ENCODE assay signal across 1 cellular context in genomic region chr11:47943721-47944554, GRCh38.
A peak's percentile ranks its signal among the peaks of the same experiment; 100 is the strongest.
TF ChIP-seq lines count a peak whose summit lies in the region.

No MANE protein-coding gene starts in this region.

TF ChIP-seq in K562, 482 proteins besides CTCF, POLR2A, EP300 and RAD21 (continued from another document and continues in another):
- TF ChIP-seq, protein P1, sequence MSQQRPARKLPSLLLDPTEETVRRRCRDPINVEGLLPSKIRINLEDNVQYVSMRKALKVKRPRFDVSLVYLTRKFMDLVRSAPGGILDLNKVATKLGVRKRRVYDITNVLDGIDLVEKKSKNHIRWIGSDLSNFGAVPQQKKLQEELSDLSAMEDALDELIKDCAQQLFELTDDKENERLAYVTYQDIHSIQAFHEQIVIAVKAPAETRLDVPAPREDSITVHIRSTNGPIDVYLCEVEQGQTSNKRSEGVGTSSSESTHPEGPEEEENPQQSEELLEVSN (IDR thresholded peaks at IDR 0.05; ENCODE audit: borderline replicate concordance in 1 of 2, extremely low read depth in 1 of 2, insufficient read depth in 1 of 2, insufficient read length in 1 of 2, low read depth in 1 of 2, low read length in 1 of 2, poor library complexity in 1 of 2, severe bottlenecking in 1 of 2): peak; percentile 12 to 52
- TF ChIP-seq HMG20A (CRISPR knock-in tag; conservative IDR thresholded peaks at IDR 0.05): no peak
- no peak for TF ChIP-seq TAL1 (IDR thresholded peaks at IDR 0.05)
- TF ChIP-seq ATF1 (CRISPR knock-in tag; IDR thresholded peaks at IDR 0.05): no peak
- peak; percentile 31; the same call in 1 of the 2 replicates for TF ChIP-seq ATF1 (tag; IDR thresholded peaks at IDR 0.05)
- TF ChIP-seq SIX5 (IDR thresholded peaks at IDR 0.05; ENCODE audit: borderline replicate concordance in 1 of 2, insufficient read depth in 1 of 2, low read depth in 1 of 2, low read length in 2 of 2): no peak
- peak; percentile 59 for TF ChIP-seq L3MBTL2 (IDR thresholded peaks at IDR 0.05)
- TF ChIP-seq FOXJ2 (tag; IDR thresholded peaks at IDR 0.05): no peak
- TF ChIP-seq, protein P2, sequence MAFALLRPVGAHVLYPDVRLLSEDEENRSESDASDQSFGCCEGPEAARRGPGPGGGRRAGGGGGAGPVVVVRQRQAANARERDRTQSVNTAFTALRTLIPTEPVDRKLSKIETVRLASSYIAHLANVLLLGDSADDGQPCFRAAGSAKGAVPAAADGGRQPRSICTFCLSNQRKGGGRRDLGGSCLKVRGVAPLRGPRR (CRISPR knock-in tag; IDR thresholded peaks at IDR 0.05): no peak
- no peak for TF ChIP-seq ZKSCAN8 (CRISPR knock-in tag; IDR thresholded peaks at IDR 0.05)
- no peak for TF ChIP-seq ASH1L (IDR thresholded peaks at IDR 0.05; ENCODE audit: borderline replicate concordance, low read depth, partially characterized antibody)
- peak; percentile 60 for TF ChIP-seq ARID1B (IDR thresholded peaks at IDR 0.05)
- TF ChIP-seq FOXA1 (IDR thresholded peaks at IDR 0.05; ENCODE audit: borderline replicate concordance): no peak
- TF ChIP-seq ZNF347 (CRISPR knock-in tag; IDR thresholded peaks at IDR 0.05; ENCODE audit: low read depth): no peak
- TF ChIP-seq, protein P3, sequence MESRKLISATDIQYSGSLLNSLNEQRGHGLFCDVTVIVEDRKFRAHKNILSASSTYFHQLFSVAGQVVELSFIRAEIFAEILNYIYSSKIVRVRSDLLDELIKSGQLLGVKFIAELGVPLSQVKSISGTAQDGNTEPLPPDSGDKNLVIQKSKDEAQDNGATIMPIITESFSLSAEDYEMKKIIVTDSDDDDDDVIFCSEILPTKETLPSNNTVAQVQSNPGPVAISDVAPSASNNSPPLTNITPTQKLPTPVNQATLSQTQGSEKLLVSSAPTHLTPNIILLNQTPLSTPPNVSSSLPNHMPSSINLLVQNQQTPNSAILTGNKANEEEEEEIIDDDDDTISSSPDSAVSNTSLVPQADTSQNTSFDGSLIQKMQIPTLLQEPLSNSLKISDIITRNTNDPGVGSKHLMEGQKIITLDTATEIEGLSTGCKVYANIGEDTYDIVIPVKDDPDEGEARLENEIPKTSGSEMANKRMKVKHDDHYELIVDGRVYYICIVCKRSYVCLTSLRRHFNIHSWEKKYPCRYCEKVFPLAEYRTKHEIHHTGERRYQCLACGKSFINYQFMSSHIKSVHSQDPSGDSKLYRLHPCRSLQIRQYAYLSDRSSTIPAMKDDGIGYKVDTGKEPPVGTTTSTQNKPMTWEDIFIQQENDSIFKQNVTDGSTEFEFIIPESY (CRISPR knock-in tag; IDR thresholded peaks at IDR 0.05): no peak
- no peak for TF ChIP-seq U2AF1 (optimal IDR thresholded peaks at IDR 0.05; ENCODE audit: low read depth, low read length)
- no peak for TF ChIP-seq ZNF717 (CRISPR knock-in tag; IDR thresholded peaks at IDR 0.05)
- TF ChIP-seq MYC (IDR thresholded peaks at IDR 0.05; ENCODE audit: low read depth, low read length): peak; percentile 88
- peak; percentile 73; the same call in 1 of the 2 replicates for TF ChIP-seq MYC (CRISPR knock-in tag; IDR thresholded peaks at IDR 0.05; ENCODE audit: borderline replicate concordance, low read depth)
- TF ChIP-seq RFX7 (CRISPR knock-in tag; IDR thresholded peaks at IDR 0.05): no peak
- TF ChIP-seq NRF1 (conservative IDR thresholded peaks at IDR 0.05 in 1 of 2, IDR thresholded peaks at IDR 0.05 in 1 of 2): peak; percentile 68 to 71
- TF ChIP-seq, protein P4, sequence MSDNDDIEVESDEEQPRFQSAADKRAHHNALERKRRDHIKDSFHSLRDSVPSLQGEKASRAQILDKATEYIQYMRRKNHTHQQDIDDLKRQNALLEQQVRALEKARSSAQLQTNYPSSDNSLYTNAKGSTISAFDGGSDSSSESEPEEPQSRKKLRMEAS (CRISPR knock-in tag; IDR thresholded peaks at IDR 0.05): peak; percentile 34; the same call in 1 of the 2 replicates
- peak; percentile 59; the same call in 1 of the 2 replicates for TF ChIP-seq CTBP1 (IDR thresholded peaks at IDR 0.05; ENCODE audit: borderline replicate concordance)
- TF ChIP-seq HNRNPLL (IDR thresholded peaks at IDR 0.05; ENCODE audit: low read depth, low read length, poor library complexity, severe bottlenecking): peak; percentile 32
- peak; percentile 21; the same call in 1 of the 2 replicates for TF ChIP-seq NCOR1 (IDR thresholded peaks at IDR 0.05)
- TF ChIP-seq, protein P5, sequence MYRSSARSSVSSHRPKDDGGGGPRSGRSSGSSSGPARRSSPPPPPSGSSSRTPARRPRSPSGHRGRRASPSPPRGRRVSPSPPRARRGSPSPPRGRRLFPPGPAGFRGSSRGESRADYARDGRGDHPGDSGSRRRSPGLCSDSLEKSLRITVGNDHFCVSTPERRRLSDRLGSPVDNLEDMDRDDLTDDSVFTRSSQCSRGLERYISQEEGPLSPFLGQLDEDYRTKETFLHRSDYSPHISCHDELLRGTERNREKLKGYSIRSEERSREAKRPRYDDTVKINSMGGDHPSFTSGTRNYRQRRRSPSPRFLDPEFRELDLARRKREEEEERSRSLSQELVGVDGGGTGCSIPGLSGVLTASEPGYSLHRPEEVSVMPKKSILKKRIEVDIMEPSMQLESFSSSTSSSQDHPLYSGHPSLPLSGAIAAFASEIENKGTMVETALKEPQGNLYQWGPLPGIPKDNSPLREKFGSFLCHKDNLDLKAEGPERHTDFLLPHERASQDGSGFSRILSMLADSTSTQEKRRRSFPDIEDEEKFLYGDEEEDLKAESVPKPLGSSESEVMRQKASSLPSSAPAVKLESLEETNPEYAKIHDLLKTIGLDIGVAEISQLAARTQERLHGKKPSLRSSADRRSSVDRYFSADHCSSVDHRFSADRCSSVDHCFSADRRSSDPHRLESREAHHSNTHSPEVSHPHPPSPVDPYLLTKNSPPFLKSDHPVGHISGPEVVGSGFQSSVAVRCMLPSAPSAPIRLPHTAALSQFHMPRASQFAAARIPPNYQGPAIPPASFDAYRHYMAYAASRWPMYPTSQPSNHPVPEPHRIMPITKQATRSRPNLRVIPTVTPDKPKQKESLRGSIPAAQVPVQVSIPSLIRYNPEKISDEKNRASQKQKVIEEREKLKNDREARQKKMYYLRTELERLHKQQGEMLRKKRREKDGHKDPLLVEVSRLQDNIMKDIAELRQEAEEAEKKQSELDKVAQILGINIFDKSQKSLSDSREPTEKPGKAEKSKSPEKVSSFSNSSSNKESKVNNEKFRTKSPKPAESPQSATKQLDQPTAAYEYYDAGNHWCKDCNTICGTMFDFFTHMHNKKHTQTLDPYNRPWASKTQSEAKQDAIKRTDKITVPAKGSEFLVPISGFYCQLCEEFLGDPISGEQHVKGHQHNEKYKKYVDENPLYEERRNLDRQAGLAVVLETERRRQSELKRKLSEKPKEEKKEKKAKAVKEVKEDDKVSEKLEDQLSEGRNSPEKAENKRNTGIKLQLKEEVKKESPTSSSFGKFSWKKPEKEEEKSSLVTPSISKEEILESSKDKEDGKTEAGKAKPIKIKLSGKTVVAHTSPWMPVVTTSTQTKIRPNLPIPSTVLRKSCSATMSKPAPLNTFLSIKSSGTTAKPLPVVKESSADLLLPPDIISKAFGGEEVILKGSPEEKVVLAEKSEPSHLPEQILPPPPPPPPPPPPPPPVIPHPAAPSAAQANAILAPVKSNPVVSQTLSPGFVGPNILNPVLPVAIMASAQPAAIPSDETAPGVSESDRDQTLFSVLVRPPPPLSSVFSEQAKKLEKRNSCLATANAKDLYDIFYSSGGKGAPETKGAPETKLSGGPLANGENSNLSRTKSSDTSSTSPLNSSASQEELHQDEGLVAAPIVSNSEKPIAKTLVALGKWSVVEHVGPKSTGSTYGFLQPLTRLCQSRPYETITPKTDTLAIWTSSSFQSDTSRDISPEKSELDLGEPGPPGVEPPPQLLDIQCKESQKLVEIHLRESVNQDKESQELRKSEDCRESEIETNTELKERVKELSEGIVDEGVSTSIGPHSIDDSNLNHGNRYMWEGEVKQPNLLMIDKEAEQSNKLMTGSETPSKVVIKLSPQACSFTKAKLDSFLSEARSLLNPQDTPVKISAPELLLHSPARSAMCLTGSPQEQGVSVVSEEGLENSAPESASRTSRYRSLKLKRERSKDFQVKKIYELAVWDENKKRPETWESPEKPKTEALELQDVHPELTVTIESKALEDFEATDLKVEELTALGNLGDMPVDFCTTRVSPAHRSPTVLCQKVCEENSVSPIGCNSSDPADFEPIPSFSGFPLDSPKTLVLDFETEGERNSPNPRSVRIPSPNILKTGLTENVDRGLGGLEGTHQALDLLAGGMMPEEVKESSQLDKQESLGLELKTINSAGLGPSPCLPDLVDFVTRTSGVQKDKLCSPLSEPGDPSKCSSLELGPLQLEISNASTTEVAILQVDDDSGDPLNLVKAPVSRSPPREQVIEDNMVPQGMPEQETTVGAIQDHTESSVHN (IDR thresholded peaks at IDR 0.05; ENCODE audit: borderline replicate concordance in 1 of 2, low read depth in 1 of 2): peak in 1 of 2 experiments; percentile 33; a peak in 1 of 4 replicates
- TF ChIP-seq MAFG (tag; conservative IDR thresholded peaks at IDR 0.05): no peak
- no peak for TF ChIP-seq E2F4 (CRISPR knock-in tag; IDR thresholded peaks at IDR 0.05; ENCODE audit: low read depth)
- peak; percentile 70; the same call in 1 of the 2 replicates for TF ChIP-seq NFRKB (IDR thresholded peaks at IDR 0.05; ENCODE audit: low read depth)
- no peak for TF ChIP-seq SNIP1 (IDR thresholded peaks at IDR 0.05; ENCODE audit: low read depth)
- no peak for TF ChIP-seq FOXK2 (conservative IDR thresholded peaks at IDR 0.05 in 1 of 2, IDR thresholded peaks at IDR 0.05 in 1 of 2; ENCODE audit: low read depth in 2 of 2)
- no peak for TF ChIP-seq NCOA2 (IDR thresholded peaks at IDR 0.05; ENCODE audit: partially characterized antibody in 2 of 2)
- TF ChIP-seq GABPB1 (CRISPR knock-in tag; IDR thresholded peaks at IDR 0.05): 0 out of 2 replicates have a peak, but pooled peaks have one; percentile 16
- TF ChIP-seq HIVEP1 (CRISPR knock-in tag; IDR thresholded peaks at IDR 0.05): no peak
- TF ChIP-seq GABPB2 (CRISPR knock-in tag; conservative IDR thresholded peaks at IDR 0.05): no peak
- no peak for TF ChIP-seq ZFP30 (CRISPR knock-in tag; IDR thresholded peaks at IDR 0.05; ENCODE audit: borderline replicate concordance)
- no peak for TF ChIP-seq SIRT6 (IDR thresholded peaks at IDR 0.05; ENCODE audit: low read depth, low read length)
- TF ChIP-seq ZNF644 (tag; IDR thresholded peaks at IDR 0.05; ENCODE audit: low read depth): 0 out of 2 replicates have a peak, but pooled peaks have one; percentile 46
- no peak for TF ChIP-seq THAP7 (CRISPR knock-in tag; IDR thresholded peaks at IDR 0.05)
- TF ChIP-seq MAFK (IDR thresholded peaks at IDR 0.05; ENCODE audit: low read length): no peak
- TF ChIP-seq TBP (optimal IDR thresholded peaks at IDR 0.05; ENCODE audit: low read depth, low read length): peak; percentile 70
- TF ChIP-seq SMARCA4 (IDR thresholded peaks at IDR 0.05): peak; percentile 62; the same call in 1 of the 2 replicates
- TF ChIP-seq, protein P6, sequence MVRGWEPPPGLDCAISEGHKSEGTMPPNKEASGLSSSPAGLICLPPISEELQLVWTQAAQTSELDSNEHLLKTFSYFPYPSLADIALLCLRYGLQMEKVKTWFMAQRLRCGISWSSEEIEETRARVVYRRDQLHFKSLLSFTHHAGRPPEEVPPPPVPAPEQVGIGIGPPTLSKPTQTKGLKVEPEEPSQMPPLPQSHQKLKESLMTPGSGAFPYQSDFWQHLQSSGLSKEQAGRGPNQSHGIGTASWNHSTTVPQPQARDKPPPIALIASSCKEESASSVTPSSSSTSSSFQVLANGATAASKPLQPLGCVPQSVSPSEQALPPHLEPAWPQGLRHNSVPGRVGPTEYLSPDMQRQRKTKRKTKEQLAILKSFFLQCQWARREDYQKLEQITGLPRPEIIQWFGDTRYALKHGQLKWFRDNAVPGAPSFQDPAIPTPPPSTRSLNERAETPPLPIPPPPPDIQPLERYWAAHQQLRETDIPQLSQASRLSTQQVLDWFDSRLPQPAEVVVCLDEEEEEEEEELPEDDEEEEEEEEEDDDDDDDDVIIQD (CRISPR knock-in tag; IDR thresholded peaks at IDR 0.05): no peak
- TF ChIP-seq SMAD4 (CRISPR knock-in tag; conservative IDR thresholded peaks at IDR 0.05): peak; percentile 44; the same call in 1 of the 2 replicates
- no peak for TF ChIP-seq MECOM (CRISPR knock-in tag; IDR thresholded peaks at IDR 0.05)
- TF ChIP-seq PURB (CRISPR knock-in tag; IDR thresholded peaks at IDR 0.05; ENCODE audit: low read depth): no peak
- TF ChIP-seq, protein P7, sequence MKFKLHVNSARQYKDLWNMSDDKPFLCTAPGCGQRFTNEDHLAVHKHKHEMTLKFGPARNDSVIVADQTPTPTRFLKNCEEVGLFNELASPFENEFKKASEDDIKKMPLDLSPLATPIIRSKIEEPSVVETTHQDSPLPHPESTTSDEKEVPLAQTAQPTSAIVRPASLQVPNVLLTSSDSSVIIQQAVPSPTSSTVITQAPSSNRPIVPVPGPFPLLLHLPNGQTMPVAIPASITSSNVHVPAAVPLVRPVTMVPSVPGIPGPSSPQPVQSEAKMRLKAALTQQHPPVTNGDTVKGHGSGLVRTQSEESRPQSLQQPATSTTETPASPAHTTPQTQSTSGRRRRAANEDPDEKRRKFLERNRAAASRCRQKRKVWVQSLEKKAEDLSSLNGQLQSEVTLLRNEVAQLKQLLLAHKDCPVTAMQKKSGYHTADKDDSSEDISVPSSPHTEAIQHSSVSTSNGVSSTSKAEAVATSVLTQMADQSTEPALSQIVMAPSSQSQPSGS (CRISPR knock-in tag; IDR thresholded peaks at IDR 0.05): no peak
- TF ChIP-seq, protein P8, sequence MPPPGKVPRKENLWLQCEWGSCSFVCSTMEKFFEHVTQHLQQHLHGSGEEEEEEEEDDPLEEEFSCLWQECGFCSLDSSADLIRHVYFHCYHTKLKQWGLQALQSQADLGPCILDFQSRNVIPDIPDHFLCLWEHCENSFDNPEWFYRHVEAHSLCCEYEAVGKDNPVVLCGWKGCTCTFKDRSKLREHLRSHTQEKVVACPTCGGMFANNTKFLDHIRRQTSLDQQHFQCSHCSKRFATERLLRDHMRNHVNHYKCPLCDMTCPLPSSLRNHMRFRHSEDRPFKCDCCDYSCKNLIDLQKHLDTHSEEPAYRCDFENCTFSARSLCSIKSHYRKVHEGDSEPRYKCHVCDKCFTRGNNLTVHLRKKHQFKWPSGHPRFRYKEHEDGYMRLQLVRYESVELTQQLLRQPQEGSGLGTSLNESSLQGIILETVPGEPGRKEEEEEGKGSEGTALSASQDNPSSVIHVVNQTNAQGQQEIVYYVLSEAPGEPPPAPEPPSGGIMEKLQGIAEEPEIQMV (tag; conservative IDR thresholded peaks at IDR 0.05; ENCODE audit: low read depth): peak; percentile 68; the same call in 1 of the 2 replicates
- peak; percentile 51; the same call in 1 of the 2 replicates for TF ChIP-seq LCOR (CRISPR knock-in tag; IDR thresholded peaks at IDR 0.05)
